In genomic region chr2:47036489-47036769, GRCh38 we compare ENCODE assay signal across 1 cellular context.
TF ChIP-seq lines count a peak whose summit lies in the region.

No MANE protein-coding gene starts in this region.

TF ChIP-seq in HCT116, 20 proteins besides CTCF, POLR2A, EP300 and RAD21 (continued from another document):
- no peak for TF ChIP-seq CBX3 (IDR thresholded peaks at IDR 0.05; ENCODE audit: low read depth)
